Comparison of ENCODE assay signal across 32 cellular contexts in genomic region chr2:79099140-79099686, GRCh38. TPM values are rescaled to one million over a fixed set of nuclear protein-coding genes. Genes with fewer than 3 reads are reported as not detected.
"Had no signal": no experiment of that assay in that cellular context is flagged by ENCODE, and none has a peak within 500 bp of the region (broad histone marks: within the 10 kb centered on the region; RNA-seq: fewer than 3 reads in every experiment).

No MANE protein-coding gene starts in this region.

- H3K27me3 ChIP-seq: hepatocyte, neutrophil, spleen, testis, tibial nerve, upper lobe of right lung, vagina had no signal

- H3K27ac Mint-ChIP-seq: endodermal cell; memory B cell; mesothelial cell of epicardium; nephron progenitor cell; stimulated activated memory B cell treated with anti-CD40 and anti-IgM and Interleukin-4, amounts not matched to agents 10 μg/mL and 1 μg/mL and 100 μg/mL, for 72 hours had no signal

- ATAC-seq: left cardiac atrium; lower lobe of right lung; sciatic nerve; stimulated activated memory B cell treated with anti-CD40 and anti-IgM and Interleukin-4, amounts not matched to agents 10 μg/mL and 1 μg/mL and 100 μg/mL, for 72 hours; stimulated activated naive CD8-positive, alpha-beta T cell treated with anti-CD3 and anti-CD28 coated beads, Interleukin-15, amount 100 ng/mL, for 72 hours; upper lobe of right lung had no signal

- H3K4me2 ChIP-seq: hepatocyte had no signal

- H3K36me3 ChIP-seq: left ventricle myocardium inferior, lower lobe of right lung, neutrophil, spleen, tibial nerve, upper lobe of right lung, vagina had no signal

- H3K27ac ChIP-seq: hepatocyte, left ventricle myocardium inferior, lower lobe of right lung, neutrophil, spleen, testis, tibial nerve, upper lobe of right lung, vagina had no signal

- H2AFZ ChIP-seq: hepatocyte had no signal

- DNase-seq: effector CD4-positive, alpha-beta T cell; endodermal cell; erythroblast; foreskin melanocyte; head of caudate nucleus; kidney; left cardiac atrium; left ventricle myocardium inferior; lower lobe of right lung; nephron progenitor cell; posterior cingulate gyrus; spleen; stimulated activated CD4-positive, alpha-beta T cell treated with anti-CD3 and anti-CD28 coated beads, Interleukin-15, amount 100 ng/mL, for 24 hours; stimulated activated CD4-positive, alpha-beta T cell treated with anti-CD3 and anti-CD28 coated beads, Interleukin-1b, Interleukin-23, amount 100 ng/mL, for 48 hours; stimulated activated CD4-positive, alpha-beta T cell treated with anti-CD3 and anti-CD28 coated beads, Interleukin-4, amount 100 ng/mL, for 24 hours; stimulated activated naive CD8-positive, alpha-beta T cell treated with anti-CD3 and anti-CD28 coated beads, Interleukin-15, amount 100 ng/mL, for 72 hours; testis; upper lobe of right lung had no signal

- H3K4me1 Mint-ChIP-seq: endodermal cell; memory B cell; mesothelial cell of epicardium; nephron progenitor cell; stimulated activated memory B cell treated with anti-CD40 and anti-IgM and Interleukin-4, amounts not matched to agents 10 μg/mL and 1 μg/mL and 100 μg/mL, for 72 hours; stimulated activated naive CD8-positive, alpha-beta T cell treated with anti-CD3 and anti-CD28 coated beads, Interleukin-15, amount 100 ng/mL, for 72 hours had no signal

- H3K4me3 ChIP-seq: hepatocyte, left ventricle myocardium inferior, lower lobe of right lung, spleen, testis, tibial nerve, upper lobe of right lung, vagina had no signal

- H3K36me3 Mint-ChIP-seq: memory B cell; mesothelial cell of epicardium; stimulated activated memory B cell treated with anti-CD40 and anti-IgM and Interleukin-4, amounts not matched to agents 10 μg/mL and 1 μg/mL and 100 μg/mL, for 72 hours had no signal

- H3K79me2 ChIP-seq: hepatocyte had no signal

- H3K4me3 Mint-ChIP-seq: endodermal cell; memory B cell; mesothelial cell of epicardium; nephron progenitor cell; stimulated activated memory B cell treated with anti-CD40 and anti-IgM and Interleukin-4, amounts not matched to agents 10 μg/mL and 1 μg/mL and 100 μg/mL, for 72 hours; stimulated activated naive CD8-positive, alpha-beta T cell treated with anti-CD3 and anti-CD28 coated beads, Interleukin-15, amount 100 ng/mL, for 72 hours had no signal

- H3K4me1 ChIP-seq: left ventricle myocardium inferior, lower lobe of right lung, spleen, testis, tibial nerve, upper lobe of right lung, vagina had no signal

- H3K9me3 ChIP-seq: lower lobe of right lung, neutrophil, testis, vagina had no signal

- H3K27me3 Mint-ChIP-seq: memory B cell; stimulated activated memory B cell treated with anti-CD40 and anti-IgM and Interleukin-4, amounts not matched to agents 10 μg/mL and 1 μg/mL and 100 μg/mL, for 72 hours; stimulated activated naive CD8-positive, alpha-beta T cell treated with anti-CD3 and anti-CD28 coated beads, Interleukin-15, amount 100 ng/mL, for 72 hours had no signal

RNA-seq across cellular contexts. Expression of gene REG1B, which starts 11.4 kb away (rescaled TPM):
- total RNA-seq: dermis microvascular lymphatic vessel endothelial cell, endodermal cell, endothelial cell of umbilical vein, hepatocyte, left cardiac atrium, left ventricle myocardium inferior, lower lobe of right lung, mesothelial cell of epicardium, osteoblast, pulmonary artery endothelial cell, skeletal muscle tissue, subcutaneous adipose tissue, testis, upper lobe of right lung, vagina had no signal
- polyA plus RNA-seq: endothelial cell of umbilical vein, hepatocyte had no signal

RNA-seq across cellular contexts. Expression of gene REG1A, which starts 21.1 kb away (rescaled TPM):
- total RNA-seq: dermis microvascular lymphatic vessel endothelial cell, endodermal cell, endothelial cell of umbilical vein, left cardiac atrium, left ventricle myocardium inferior, lower lobe of right lung, mesothelial cell of epicardium, osteoblast, pulmonary artery endothelial cell, skeletal muscle tissue, subcutaneous adipose tissue, upper lobe of right lung, vagina had no signal
- polyA plus RNA-seq: endothelial cell of umbilical vein, hepatocyte had no signal
